In genomic region chr2:235433860-235434259, GRCh38 we compare ENCODE assay signal across 11 cellular contexts. TPM values are rescaled to one million over a fixed set of nuclear protein-coding genes. Genes with fewer than 3 reads are reported as not detected.
DNase-seq lines count a peak whose midpoint lies in the region; ATAC-seq and TF ChIP-seq lines count a peak whose summit lies in the region.
"Had no signal": no experiment of that assay in that cellular context is flagged by ENCODE, and none has a peak within 500 bp of the region (broad histone marks: within the 10 kb centered on the region; RNA-seq: fewer than 3 reads in every experiment).

No MANE protein-coding gene starts in this region.

- H3K4me2 ChIP-seq in Karpas-422 (ENCODE audit: low read depth, low read length, poor library complexity, severe bottlenecking): no peak overlapping the region
- no peak overlapping the region for H3K4me2 ChIP-seq in GM23338

- 34 to 38% methylated on average over 4 of the region's 4 CpGs for WGBS in lung, 2 donors

- H3K27me3 ChIP-seq in lung (ENCODE audit: control insufficient read depth, insufficient read depth): no peaks in the 10 kb centered on the region
- no peaks in the 10 kb centered on the region for H3K27me3 ChIP-seq in Karpas-422 (ENCODE audit: low read length)
- no peaks in the 10 kb centered on the region for H3K27me3 ChIP-seq in GM23338 (ENCODE audit: insufficient read depth)
- H3K27me3 ChIP-seq: suprapubic skin had no signal

- H3K79me2 ChIP-seq in Karpas-422 (ENCODE audit: low read length): no peaks in the 10 kb centered on the region
- H3K79me2 ChIP-seq in GM23338 (replicated peaks; ENCODE audit: insufficient read depth): no peaks in the 10 kb centered on the region

- no peaks in the 10 kb centered on the region for H3K36me3 Mint-ChIP-seq in GM23338 (ENCODE audit: low read depth)
- H3K36me3 Mint-ChIP-seq: IgD-negative memory B cell had no signal

- H3K4me1 Mint-ChIP-seq in GM23338: no peaks in the 10 kb centered on the region
- H3K4me1 Mint-ChIP-seq: IgD-negative memory B cell had no signal

- H3K4me3 ChIP-seq in coronary artery (peak overlapping the region; percentile 62), lung (no peak overlapping the region), Karpas-422 (ENCODE audit: low read length) (no peak overlapping the region), GM23338 (no peak overlapping the region)
- H3K4me3 ChIP-seq: suprapubic skin had no signal

- H3K9me2 ChIP-seq in Karpas-422 (replicated peaks; ENCODE audit: insufficient read depth, low read length) (no peaks in the 10 kb centered on the region), GM23338 (ENCODE audit: insufficient read depth) (no peaks in the 10 kb centered on the region)

- H3K36me3 ChIP-seq in lung (ENCODE audit: control insufficient read depth in 2 of 2, insufficient read depth in 2 of 2, low read length in 2 of 2): no peaks in the 10 kb centered on the region
- no peaks in the 10 kb centered on the region for H3K36me3 ChIP-seq in Karpas-422 (ENCODE audit: insufficient read depth, low read length)
- H3K36me3 ChIP-seq in GM23338 (ENCODE audit: insufficient read depth): no peaks in the 10 kb centered on the region
- H3K36me3 ChIP-seq: BE2C, suprapubic skin had no signal

- H3K27me3 Mint-ChIP-seq in GM23338 (ENCODE audit: insufficient read depth, low read depth, poor library complexity): no peaks in the 10 kb centered on the region
- H3K27me3 Mint-ChIP-seq: IgD-negative memory B cell had no signal

- H2AFZ ChIP-seq in Karpas-422 (ENCODE audit: low read length) (no peak overlapping the region), GM23338 (no peak overlapping the region)

- H3K9me3 Mint-ChIP-seq in GM23338: peaks cover 5% of the 10 kb centered on the region; the same call in 2 of the 3 replicates

- no peaks in the 10 kb centered on the region for H3F3A ChIP-seq in GM23338 (replicated peaks; ENCODE audit: low read depth)

- DNase-seq in Right ventricle myocardium inferior (ENCODE audit: missing footprints): no peak
- DNase-seq in cardiac septum (ENCODE audit: low spot score): no peak
- no peak for DNase-seq in coronary artery (ENCODE audit: low spot score)
- peak; percentile 43 for DNase-seq in lung (ENCODE audit: low spot score)
- no peak for DNase-seq in Karpas-422
- no peak for DNase-seq in GM23338 (ENCODE audit: low spot score)
- no peak for DNase-seq in GDM1 (lab: John Stamatoyannopoulos, UW)
- DNase-seq: BE2C had no signal

- H3K4me1 ChIP-seq in lung (ENCODE audit: control insufficient read depth in 2 of 2, insufficient read depth in 2 of 2, low read length in 2 of 2): peaks cover 4 to 6% of the 10 kb centered on the region in 2 donors
- H3K4me1 ChIP-seq in Karpas-422 (ENCODE audit: low read length): no peaks in the 10 kb centered on the region
- no peaks in the 10 kb centered on the region for H3K4me1 ChIP-seq in GM23338 (ENCODE audit: insufficient read depth)
- H3K4me1 ChIP-seq: BE2C, suprapubic skin had no signal

- H3K4me3 Mint-ChIP-seq in GM23338: no peak overlapping the region
- H3K4me3 Mint-ChIP-seq: IgD-negative memory B cell had no signal

- H3K27ac ChIP-seq in coronary artery (peak overlapping the region; percentile 29 to 59), lung (ENCODE audit: low read depth in 1 of 2, low read length in 1 of 2) (peak overlapping the region; percentile 76 to 77), Karpas-422 (ENCODE audit: low read length) (no peak overlapping the region), GM23338 (ENCODE audit: low read depth) (no peak overlapping the region)
- H3K27ac ChIP-seq: suprapubic skin had no signal

- no peaks in the 10 kb centered on the region for H3K9me3 ChIP-seq in lung (ENCODE audit: control insufficient read depth in 2 of 2, insufficient read depth in 1 of 2, low read length in 1 of 2)
- no peaks in the 10 kb centered on the region for H3K9me3 ChIP-seq in Karpas-422 (ENCODE audit: low read length)
- H3K9me3 ChIP-seq: BE2C, suprapubic skin had no signal

- no peak overlapping the region for H3K9ac ChIP-seq in Karpas-422 (ENCODE audit: low read length)

- H3K27ac Mint-ChIP-seq in GM23338: no peak overlapping the region
- H3K27ac Mint-ChIP-seq: IgD-negative memory B cell had no signal

- no peak for TF ChIP-seq CTCF in coronary artery (IDR thresholded peaks at IDR 0.05)
- no peak for TF ChIP-seq CTCF in lung (IDR thresholded peaks at IDR 0.05; ENCODE audit: control extremely low read depth, extremely low read depth)
- TF ChIP-seq CTCF in GM23338 (conservative IDR thresholded peaks at IDR 0.05; ENCODE audit: low read depth in 2 of 2): 0 out of 4 replicates have a peak, but pooled peaks of 1 of the 2 experiments have one; percentile 5

- intact Hi-C loops in Right ventricle myocardium inferior (cut with DNase I): loop anchor here (10.0 kb wide), 1 partner anchor 161 kb away; no protein-coding TSS in a partner anchor
- intact Hi-C loops in cardiac septum (cut with DNase I): loop anchor here (1.0 to 5.0 kb wide), 4 partner anchors 20 to 313 kb away; no protein-coding TSS in a partner anchor

- ATAC-seq in Right ventricle myocardium inferior (peak; percentile 92), lung (ENCODE audit: insufficient read depth, low FRiP score) (peak; percentile 41), GM21390 (IDR thresholded peaks at IDR 0.05; ENCODE audit: unreplicated experiment) (no peak), GM23338 (no peak)

- H4K20me1 ChIP-seq in Karpas-422 (ENCODE audit: insufficient read depth, low read depth, low read length) (no peaks in the 10 kb centered on the region), GM23338 (replicated peaks; ENCODE audit: insufficient read depth) (no peaks in the 10 kb centered on the region)

TF ChIP-seq in GM23338, 12 proteins besides CTCF, POLR2A, EP300 and RAD21:
- no peak for TF ChIP-seq NANOG (IDR thresholded peaks at IDR 0.05; ENCODE audit: borderline replicate concordance)
- TF ChIP-seq ETS1 (IDR thresholded peaks at IDR 0.05): no peak
- TF ChIP-seq ZNF331 (CRISPR knock-in tag; IDR thresholded peaks at IDR 0.05; ENCODE audit: low read depth): no peak
- TF ChIP-seq ZNF114 (CRISPR knock-in tag; IDR thresholded peaks at IDR 0.05): no peak
- TF ChIP-seq STAT1 (IDR thresholded peaks at IDR 0.05; ENCODE audit: unreplicated experiment): no peak
- no peak for TF ChIP-seq POLR2AphosphoS5 (IDR thresholded peaks at IDR 0.05; ENCODE audit: low read depth)
- TF ChIP-seq JUNB (IDR thresholded peaks at IDR 0.05; ENCODE audit: unreplicated experiment): no peak
- TF ChIP-seq, protein P1, sequence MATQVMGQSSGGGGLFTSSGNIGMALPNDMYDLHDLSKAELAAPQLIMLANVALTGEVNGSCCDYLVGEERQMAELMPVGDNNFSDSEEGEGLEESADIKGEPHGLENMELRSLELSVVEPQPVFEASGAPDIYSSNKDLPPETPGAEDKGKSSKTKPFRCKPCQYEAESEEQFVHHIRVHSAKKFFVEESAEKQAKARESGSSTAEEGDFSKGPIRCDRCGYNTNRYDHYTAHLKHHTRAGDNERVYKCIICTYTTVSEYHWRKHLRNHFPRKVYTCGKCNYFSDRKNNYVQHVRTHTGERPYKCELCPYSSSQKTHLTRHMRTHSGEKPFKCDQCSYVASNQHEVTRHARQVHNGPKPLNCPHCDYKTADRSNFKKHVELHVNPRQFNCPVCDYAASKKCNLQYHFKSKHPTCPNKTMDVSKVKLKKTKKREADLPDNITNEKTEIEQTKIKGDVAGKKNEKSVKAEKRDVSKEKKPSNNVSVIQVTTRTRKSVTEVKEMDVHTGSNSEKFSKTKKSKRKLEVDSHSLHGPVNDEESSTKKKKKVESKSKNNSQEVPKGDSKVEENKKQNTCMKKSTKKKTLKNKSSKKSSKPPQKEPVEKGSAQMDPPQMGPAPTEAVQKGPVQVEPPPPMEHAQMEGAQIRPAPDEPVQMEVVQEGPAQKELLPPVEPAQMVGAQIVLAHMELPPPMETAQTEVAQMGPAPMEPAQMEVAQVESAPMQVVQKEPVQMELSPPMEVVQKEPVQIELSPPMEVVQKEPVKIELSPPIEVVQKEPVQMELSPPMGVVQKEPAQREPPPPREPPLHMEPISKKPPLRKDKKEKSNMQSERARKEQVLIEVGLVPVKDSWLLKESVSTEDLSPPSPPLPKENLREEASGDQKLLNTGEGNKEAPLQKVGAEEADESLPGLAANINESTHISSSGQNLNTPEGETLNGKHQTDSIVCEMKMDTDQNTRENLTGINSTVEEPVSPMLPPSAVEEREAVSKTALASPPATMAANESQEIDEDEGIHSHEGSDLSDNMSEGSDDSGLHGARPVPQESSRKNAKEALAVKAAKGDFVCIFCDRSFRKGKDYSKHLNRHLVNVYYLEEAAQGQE (IDR thresholded peaks at IDR 0.05; ENCODE audit: unreplicated experiment): no peak
- no peak for TF ChIP-seq EZH2 (IDR thresholded peaks at IDR 0.05; ENCODE audit: low read depth, unreplicated experiment)

RNA-seq across cellular contexts. Expression of gene AGAP1, which starts 60.0 kb away (rescaled TPM):
- total RNA-seq in Right ventricle myocardium inferior: 23.5 TPM
- total RNA-seq in cardiac septum: 18.7 TPM
- total RNA-seq in lung: 10 to 100 TPM; 31.3 to 39.4 TPM
- polyA plus RNA-seq in lung: 1 to 10 TPM; 6.6 to 9.1 TPM
- not detected in 2 replicates for total RNA-seq in Karpas-422 (2014; rRNA removed; shearing (Covaris generic); ENCODE audit: low replicate concordance)
- 25.1 and 27.9 TPM in 2 replicates for total RNA-seq in GM23338 (2014; rRNA removed; shearing (Covaris generic))
- 13.3 and 16.4 TPM in 2 replicates for polyA plus RNA-seq in GM23338 (2016; fragmentation: Nextera tagmentation; extraction: Ambion mirVana)
- polyA plus RNA-seq: IgD-negative memory B cell had no signal

Comparison
In these comparisons a context has a peak if more than half of its experiments do, and no peak if none do; other contexts are left out.
1. ATAC-seq: peak in Right ventricle myocardium inferior (single experiment) and lung (single experiment); none in GM21390 (single experiment) and GM23338 (single experiment).
2. H3K27ac ChIP-seq: peak in coronary artery (2 of 2) and lung (2 of 2); none in Karpas-422 (single experiment) and GM23338 (single experiment).
3. RNA of gene AGAP1, which starts 60.0 kb away (total RNA-seq): 31.3 to 39.4 TPM in lung, 25.1 to 27.9 TPM in GM23338, 23.5 TPM in Right ventricle myocardium inferior (single experiment) and 18.7 TPM in cardiac septum (single experiment); not detected in Karpas-422; every median in the first group is over 10 times any median in the second.